7 cellular contexts compared by ENCODE assay signal in genomic region chr18:56789004-56789888, GRCh38.
DNase-seq lines count a peak whose midpoint lies in the region; ATAC-seq and TF ChIP-seq lines count a peak whose summit lies in the region.

No MANE protein-coding gene starts in this region.

- H3K9me3 ChIP-seq in hepatocyte (ENCODE audit: low read depth) (no peaks in the 10 kb centered on the region), transverse colon (no peaks in the 10 kb centered on the region)

- H2AFZ ChIP-seq in hepatocyte, result no peak overlapping the region

- in situ Hi-C loops in transverse colon (cut with MboI; ENCODE audit: low pct_ligation_motif_present in 1 of 4, low pct_unique_long_range_greater_than_20kb in 1 of 4, low sequenced_read_pairs in 3 of 4), result no loop called here

- TF ChIP-seq POLR2A in transverse colon (IDR thresholded peaks at IDR 0.05), result no peak

- H3K4me3 ChIP-seq in hepatocyte, result no peak overlapping the region
- H3K4me3 ChIP-seq in transverse colon, result no peak overlapping the region

- H3K27ac ChIP-seq in hepatocyte, result no peak overlapping the region
- H3K27ac ChIP-seq in transverse colon, result no peak overlapping the region

- no peaks in the 10 kb centered on the region for H4K20me1 ChIP-seq in hepatocyte (ENCODE audit: insufficient read depth, poor library complexity, severe bottlenecking)

- H3K4me2 ChIP-seq in hepatocyte, result no peak overlapping the region

- intact Hi-C loops in transverse colon (cut with DNase I; ENCODE audit: low total_unique reads) (no loop called here), posterior cingulate gyrus (cut with DNase I) (no loop called here)

- no peaks in the 10 kb centered on the region for H3K9me2 ChIP-seq in hepatocyte (replicated peaks; ENCODE audit: insufficient read depth)

- CTCF ChIA-PET in GM10248 (lab: Yijun Ruan, JAX), result interaction anchor here (1.0 to 2.9 kb wide), 8 partner anchors 11 to 657 kb away, joined by 3 to 12 read pairs (median 4); no protein-coding TSS in a partner anchor

- ATAC-seq in HG03066 (IDR thresholded peaks at IDR 0.05; ENCODE audit: low read depth, unreplicated experiment), result peak; percentile 70
- ATAC-seq in GM18873 (IDR thresholded peaks at IDR 0.05; ENCODE audit: low FRiP score, unreplicated experiment), result no peak

- H3K79me2 ChIP-seq in hepatocyte, result no peaks in the 10 kb centered on the region

- TF ChIP-seq EP300 in transverse colon (IDR thresholded peaks at IDR 0.05; ENCODE audit: low read depth), result no peak

- 83% methylated on average over 9 of the region's 9 CpGs for WGBS in hepatocyte (ENCODE audit: low lambda C conversion rate, missing lambda C conversion rate)
- WGBS in transverse colon (ENCODE audit: low coverage in 1 of 2), 2 donors, result 87 to 92% methylated on average over 6 to 9 of the region's 9 CpGs

- DNase-seq in GM10248 (ENCODE audit: extremely low spot score) (peak; percentile 18), UCSD-AML1 (lab: John Stamatoyannopoulos, UW; ENCODE audit: unreplicated experiment) (peak; percentile 13), hepatocyte (ENCODE audit: low spot score) (peak; percentile 52), transverse colon (peak; percentile 22), posterior cingulate gyrus (no peak)

- H3K27me3 ChIP-seq in hepatocyte, result no peaks in the 10 kb centered on the region
- H3K27me3 ChIP-seq in transverse colon, result no peaks in the 10 kb centered on the region

- TF ChIP-seq CTCF in GM10248 (IDR thresholded peaks at IDR 0.05; ENCODE audit: control extremely low read depth, extremely low read depth, low read depth, missing control alignments) (peak; percentile 53), hepatocyte (IDR thresholded peaks at IDR 0.05; ENCODE audit: poor library complexity) (peak; percentile 54), transverse colon (IDR thresholded peaks at IDR 0.05) (peak in 4 of 5 experiments; percentile 12 to 37 (median 32))

- H3K4me1 ChIP-seq in hepatocyte (ENCODE audit: insufficient read depth), result no peaks in the 10 kb centered on the region
- no peaks in the 10 kb centered on the region for H3K4me1 ChIP-seq in transverse colon

- POLR2A ChIA-PET in GM10248 (lab: Yijun Ruan, JAX), result no interaction called here

- H3K36me3 ChIP-seq in hepatocyte (replicated peaks; ENCODE audit: insufficient read depth, low read depth), result no peaks in the 10 kb centered on the region
- H3K36me3 ChIP-seq in transverse colon, result no peaks in the 10 kb centered on the region

Comparison
In these comparisons a context has a peak if more than half of its experiments do, and no peak if none do; other contexts are left out.
1. DNase-seq: peak in GM10248 (single experiment), UCSD-AML1 (single experiment), hepatocyte (single experiment) and transverse colon (single experiment); none in posterior cingulate gyrus (0 of 10).
2. Peak in every context shown above with its lines, with median percentiles within 50 percentile points of each other: CTCF ChIP-seq.